ENCODE assay signal across 9 cellular contexts in genomic region chr10:80855348-80855971, GRCh38.
A peak's percentile ranks its signal among the peaks of the same experiment; 100 is the strongest.
DNase-seq lines count a peak whose midpoint lies in the region; ATAC-seq and TF ChIP-seq lines count a peak whose summit lies in the region.
"Had no signal": no experiment of that assay in that cellular context is flagged by ENCODE, and none has a peak within 500 bp of the region (broad histone marks: within the 10 kb centered on the region; RNA-seq: fewer than 3 reads in every experiment).

No MANE protein-coding gene starts in this region.

- no peak overlapping the region for H3K27ac Mint-ChIP-seq in neural progenitor cell
- no peak overlapping the region for H3K27ac Mint-ChIP-seq in activated naive CD4-positive, alpha-beta T cell treated with anti-CD3 and anti-CD28 coated beads, Interleukin-2, amount 50 U/mL, for 72 hours
- H3K27ac Mint-ChIP-seq: activated T-helper 1 cell treated with anti-CD3 and anti-CD28 coated beads, Interleukin-12 subunit alpha, Interleukin-12 subunit beta, Interleukin-2, Interleukin-4 antibody, amounts not matched to agents 30 ng/mL and 10 ng/mL and 1 ng/mL, durations not matched to agents 14 hours and 24 hours and 36 hours had no signal

- intact Hi-C loops in thyroid gland (cut with DNase I): no loop called here

- H3K79me2 ChIP-seq in neural progenitor cell (ENCODE audit: low read depth): no peaks in the 10 kb centered on the region

- H3K4me2 ChIP-seq in neural progenitor cell: no peak overlapping the region

- H3K9me3 Mint-ChIP-seq in neural progenitor cell: peaks cover 3% of the 10 kb centered on the region
- H3K9me3 Mint-ChIP-seq in activated naive CD4-positive, alpha-beta T cell treated with anti-CD3 and anti-CD28 coated beads, Interleukin-2, amount 50 U/mL, for 72 hours: no peaks in the 10 kb centered on the region
- H3K9me3 Mint-ChIP-seq: activated T-helper 1 cell treated with anti-CD3 and anti-CD28 coated beads, Interleukin-12 subunit alpha, Interleukin-12 subunit beta, Interleukin-2, Interleukin-4 antibody, amounts not matched to agents 30 ng/mL and 10 ng/mL and 1 ng/mL, durations not matched to agents 14 hours and 24 hours and 36 hours had no signal

- no peaks in the 10 kb centered on the region for H3K36me3 ChIP-seq in neural progenitor cell
- no peaks in the 10 kb centered on the region for H3K36me3 ChIP-seq in thyroid gland
- H3K36me3 ChIP-seq in Peyer's patch: no peaks in the 10 kb centered on the region

- H3K9me3 ChIP-seq in neural progenitor cell (ENCODE audit: low read depth) (no peaks in the 10 kb centered on the region), thyroid gland (no peaks in the 10 kb centered on the region), Peyer's patch (no peaks in the 10 kb centered on the region)

- peak overlapping the region; percentile 83 for H2AFZ ChIP-seq in neural progenitor cell (replicated peaks)

- H3K27ac ChIP-seq in neural progenitor cell: no peak overlapping the region
- no peak overlapping the region for H3K27ac ChIP-seq in thyroid gland
- no peak overlapping the region for H3K27ac ChIP-seq in Peyer's patch

- H3K9ac ChIP-seq in neural progenitor cell: no peak overlapping the region

- peak; percentile 21 for DNase-seq in SKM-1 (lab: John Stamatoyannopoulos, UW; ENCODE audit: unreplicated experiment)
- DNase-seq in neural progenitor cell (ENCODE audit: low spot score): peak; percentile 70
- DNase-seq in thyroid gland: no peak
- no peak for DNase-seq in NCI-H2107 (lab: John Stamatoyannopoulos, UW)
- no peak for DNase-seq in activated naive CD4-positive, alpha-beta T cell treated with anti-CD3 and anti-CD28 coated beads, Interleukin-2, amount 50 U/mL, for 72 hours (ENCODE audit: low spot score in 2 of 2)
- no peak for DNase-seq in Peyer's patch

- peaks cover 4% of the 10 kb centered on the region for H3K27me3 Mint-ChIP-seq in neural progenitor cell (ENCODE audit: insufficient read depth, low read depth)

- H3K27me3 ChIP-seq in neural progenitor cell: no peaks in the 10 kb centered on the region
- H3K27me3 ChIP-seq in thyroid gland: no peaks in the 10 kb centered on the region
- no peaks in the 10 kb centered on the region for H3K27me3 ChIP-seq in Peyer's patch

- TF ChIP-seq CTCF in neural progenitor cell (IDR thresholded peaks at IDR 0.05) (peak; percentile 76), thyroid gland (IDR thresholded peaks at IDR 0.05) (peak in 1 of 6 experiments; percentile 27), Peyer's patch (IDR thresholded peaks at IDR 0.05) (peak in 1 of 6 experiments; percentile 5)

- no peaks in the 10 kb centered on the region for H3F3A ChIP-seq in neural progenitor cell (ENCODE audit: low read depth)

- ATAC-seq in GM18502 (IDR thresholded peaks at IDR 0.05; ENCODE audit: poor library complexity, unreplicated experiment): peak; percentile 84
- peak; percentile 79 for ATAC-seq in HG02759 (IDR thresholded peaks at IDR 0.05; ENCODE audit: unreplicated experiment)
- no peak for ATAC-seq in activated naive CD4-positive, alpha-beta T cell treated with anti-CD3 and anti-CD28 coated beads, Interleukin-2, amount 50 U/mL, for 72 hours

- no peaks in the 10 kb centered on the region for H4K20me1 ChIP-seq in neural progenitor cell (ENCODE audit: low read depth)

- H3K4me3 Mint-ChIP-seq in neural progenitor cell: no peak overlapping the region
- H3K4me3 Mint-ChIP-seq: activated T-helper 1 cell treated with anti-CD3 and anti-CD28 coated beads, Interleukin-12 subunit alpha, Interleukin-12 subunit beta, Interleukin-2, Interleukin-4 antibody, amounts not matched to agents 30 ng/mL and 10 ng/mL and 1 ng/mL, durations not matched to agents 14 hours and 24 hours and 36 hours had no signal

- no peaks in the 10 kb centered on the region for H3K4me1 Mint-ChIP-seq in neural progenitor cell

- 31 to 47% methylated on average over 5 of the region's 5 CpGs for WGBS in thyroid gland, 2 donors

- no peak for TF ChIP-seq POLR2A in thyroid gland (IDR thresholded peaks at IDR 0.05)
- no peak for TF ChIP-seq POLR2A in Peyer's patch (IDR thresholded peaks at IDR 0.05)

- H3K4me3 ChIP-seq in neural progenitor cell (no peak overlapping the region), thyroid gland (replicated peaks in 1 of 3) (no peak overlapping the region), Peyer's patch (no peak overlapping the region)

- H3K36me3 Mint-ChIP-seq in neural progenitor cell: peaks cover 3% of the 10 kb centered on the region
- no peaks in the 10 kb centered on the region for H3K36me3 Mint-ChIP-seq in activated naive CD4-positive, alpha-beta T cell treated with anti-CD3 and anti-CD28 coated beads, Interleukin-2, amount 50 U/mL, for 72 hours

- H3K4me1 ChIP-seq in neural progenitor cell (no peaks in the 10 kb centered on the region), thyroid gland (no peaks in the 10 kb centered on the region), Peyer's patch (no peaks in the 10 kb centered on the region)

Comparison
In these comparisons a context has a peak if more than half of its experiments do, and no peak if none do; other contexts are left out.
1. ATAC-seq: peak in GM18502 (single experiment) and HG02759 (single experiment); none in activated naive CD4-positive, alpha-beta T cell treated with anti-CD3 and anti-CD28 coated beads, Interleukin-2, amount 50 U/mL, for 72 hours (0 of 2).
2. DNase-seq: peak in SKM-1 (single experiment) and neural progenitor cell (single experiment); none in thyroid gland (0 of 2), NCI-H2107 (single experiment), activated naive CD4-positive, alpha-beta T cell treated with anti-CD3 and anti-CD28 coated beads, Interleukin-2, amount 50 U/mL, for 72 hours (0 of 2) and Peyer's patch (0 of 3).